In the genomic region with DNA sequence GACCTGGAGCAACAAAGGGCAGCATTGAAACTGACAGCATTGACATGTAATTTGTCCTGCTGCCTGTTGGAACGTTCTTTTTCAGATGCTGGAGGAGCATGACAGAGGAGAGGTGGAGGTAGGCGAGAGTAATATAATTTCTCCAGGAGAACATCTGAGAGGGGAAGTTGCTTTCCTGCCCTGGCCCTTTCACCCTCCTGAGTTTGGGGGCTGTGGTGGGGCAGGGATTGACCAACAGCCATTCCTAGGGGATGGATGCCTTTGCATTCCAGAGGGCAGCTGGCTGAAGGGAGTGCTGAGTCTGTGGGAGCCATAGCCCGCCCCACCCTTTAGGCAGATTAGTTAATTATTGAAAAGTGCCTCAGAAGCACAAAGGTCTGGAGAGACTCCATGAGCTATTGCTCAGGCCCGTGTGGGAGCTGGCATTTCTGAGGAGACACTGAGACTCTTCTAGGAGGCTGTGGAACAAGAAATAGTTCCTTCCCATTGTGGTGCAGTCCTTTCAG, we compare ENCODE assay signal across 11 cellular contexts.
DNase-seq lines count a peak whose midpoint lies in the region; ATAC-seq, FAIRE-seq and TF ChIP-seq lines count a peak whose summit lies in the region.
"Had no signal": no experiment of that assay in that cellular context is flagged by ENCODE, and none has a peak within 500 bp of the region (broad histone marks: within the 10 kb centered on the region; RNA-seq: fewer than 3 reads in every experiment).

No MANE protein-coding gene starts in this region.

- H3K4me3 ChIP-seq in H7 (ENCODE audit: insufficient read depth, low read depth, low read length) (no peak overlapping the region), iPS-15b (ENCODE audit: low read depth, low read length) (no peak overlapping the region), pancreas (no peak overlapping the region)

- H3K9me3 Mint-ChIP-seq in activated CD4-positive, alpha-beta T cell treated with anti-CD3 and anti-CD28 coated beads, Interleukin-2, amount 10 ng/mL, durations not matched to agents 24 days and 14 days = peaks cover 3% of the 10 kb centered on the region
- H3K9me3 Mint-ChIP-seq: activated T-helper 2 cell treated with anti-CD3 and anti-CD28 coated beads, Interferon-gamma antibody, Interleukin-2, Interleukin-4, amounts not matched to agents 10 μg/mL and 5 μg/mL and 100 μg/mL, durations not matched to agents 14 hours and 24 hours and 36 hours had no signal

- ATAC-seq in SK-N-SH treated with all-trans-retinoic acid at 6 μM for 48 hours (peak; percentile 37; the same call in 2 of the 3 replicates), pancreas (peak; percentile 87 to 94 (median 90)), HG02870 (IDR thresholded peaks at IDR 0.05; ENCODE audit: unreplicated experiment) (no peak), GM19328 (IDR thresholded peaks at IDR 0.05; ENCODE audit: unreplicated experiment) (no peak)

- no peaks in the 10 kb centered on the region for H3K27me3 ChIP-seq in H7 (ENCODE audit: control insufficient read depth, insufficient read depth, low read length)
- no peaks in the 10 kb centered on the region for H3K27me3 ChIP-seq in iPS-15b (ENCODE audit: control insufficient read depth, insufficient read depth, low read length)
- H3K27me3 ChIP-seq in pancreas = no peaks in the 10 kb centered on the region

- intact Hi-C loops in pancreas (cut with DNase I) = no loop called here
- intact Hi-C loops in activated CD4-positive, alpha-beta T cell treated with anti-CD3 and anti-CD28 coated beads, Interleukin-2, amount 10 ng/mL, durations not matched to agents 24 days and 14 days (cut with micrococcal nuclease) = no loop called here

- H3K4me1 ChIP-seq in iPS-15b (ENCODE audit: control insufficient read depth, insufficient read depth, low read length) (peaks cover 5% of the 10 kb centered on the region), pancreas (peaks cover 6 to 21% (median 18%) of the 10 kb centered on the region in 3 donors)

- no peaks in the 10 kb centered on the region for H3K27me3 Mint-ChIP-seq in activated CD4-positive, alpha-beta T cell treated with anti-CD3 and anti-CD28 coated beads, Interleukin-2, amount 10 ng/mL, durations not matched to agents 24 days and 14 days

- H3K9ac ChIP-seq in iPS-15b (ENCODE audit: low read depth, low read length) = peak overlapping the region; percentile 4

- no peak for TF ChIP-seq CTCF in pancreas (IDR thresholded peaks at IDR 0.05)

- H3K36me3 ChIP-seq in H7 (replicated peaks; ENCODE audit: control insufficient read depth, insufficient read depth, low read length) = no peaks in the 10 kb centered on the region
- no peaks in the 10 kb centered on the region for H3K36me3 ChIP-seq in iPS-15b (ENCODE audit: control insufficient read depth, insufficient read depth, low read length)
- H3K36me3 ChIP-seq in pancreas = no peaks in the 10 kb centered on the region

- FAIRE-seq in pancreas (lab: Jason Lieb, UNC) = no peak

- peak; percentile 51 for DNase-seq in H7
- DNase-seq in pancreas = peak in 5 of 6 donors; percentile 35 to 60 (median 45)
- DNase-seq in hypothalamus (lab: John Stamatoyannopoulos, UW) = no peak
- no peak for DNase-seq in activated CD4-positive, alpha-beta T cell treated with anti-CD3 and anti-CD28 coated beads, Interleukin-2, amount 10 ng/mL, durations not matched to agents 24 days and 14 days
- DNase-seq: GOT3, NCI-H2029 treated with DMSO at 0.1 percent for 48 hours had no signal

- H3K27ac ChIP-seq in pancreas = peak overlapping the region in 3 of 4 donors; percentile 29 to 71 (median 56)

- H3K36me3 Mint-ChIP-seq in activated CD4-positive, alpha-beta T cell treated with anti-CD3 and anti-CD28 coated beads, Interleukin-2, amount 10 ng/mL, durations not matched to agents 24 days and 14 days (ENCODE audit: low read depth) = peaks cover 4% of the 10 kb centered on the region

- H3K4me1 Mint-ChIP-seq in activated CD4-positive, alpha-beta T cell treated with anti-CD3 and anti-CD28 coated beads, Interleukin-2, amount 10 ng/mL, durations not matched to agents 24 days and 14 days = peaks cover 56% of the 10 kb centered on the region

- H3K27ac Mint-ChIP-seq in activated CD4-positive, alpha-beta T cell treated with anti-CD3 and anti-CD28 coated beads, Interleukin-2, amount 10 ng/mL, durations not matched to agents 24 days and 14 days = no peak overlapping the region
- H3K27ac Mint-ChIP-seq: activated T-helper 2 cell treated with anti-CD3 and anti-CD28 coated beads, Interferon-gamma antibody, Interleukin-2, Interleukin-4, amounts not matched to agents 10 μg/mL and 5 μg/mL and 100 μg/mL, durations not matched to agents 14 hours and 24 hours and 36 hours had no signal

- no peak overlapping the region for H3K4me3 Mint-ChIP-seq in activated CD4-positive, alpha-beta T cell treated with anti-CD3 and anti-CD28 coated beads, Interleukin-2, amount 10 ng/mL, durations not matched to agents 24 days and 14 days

- H3K9me3 ChIP-seq in iPS-15b (ENCODE audit: control insufficient read depth, insufficient read depth, low read length) (no peaks in the 10 kb centered on the region), pancreas (no peaks in the 10 kb centered on the region)

- WGBS in pancreas, 2 donors = 8 to 14% methylated on average over 4 of the region's 4 CpGs

TF ChIP-seq in SK-N-SH treated with all-trans-retinoic acid at 6 μM for 48 hours, 23 proteins besides CTCF, POLR2A, EP300 and RAD21:
- TF ChIP-seq ARNTL (CRISPR knock-in tag; IDR thresholded peaks at IDR 0.05; ENCODE audit: borderline replicate concordance, low read depth) (no peak), ZNF70 (CRISPR knock-in tag; IDR thresholded peaks at IDR 0.05) (no peak), ZC3H10 (CRISPR knock-in tag; IDR thresholded peaks at IDR 0.05) (no peak), TOX (CRISPR knock-in tag; IDR thresholded peaks at IDR 0.05; ENCODE audit: borderline replicate concordance) (no peak), ESRRG (CRISPR knock-in tag; IDR thresholded peaks at IDR 0.05) (no peak)

Comparison
In these comparisons a context has a peak if more than half of its experiments do, and no peak if none do; other contexts are left out.
1. DNase-seq: peak in H7 (single experiment) and pancreas (5 of 6); none in hypothalamus (0 of 51) and activated CD4-positive, alpha-beta T cell treated with anti-CD3 and anti-CD28 coated beads, Interleukin-2, amount 10 ng/mL, durations not matched to agents 24 days and 14 days (single experiment).
2. ATAC-seq: peak in SK-N-SH treated with all-trans-retinoic acid at 6 μM for 48 hours (single experiment) and pancreas (4 of 4); none in HG02870 (single experiment) and GM19328 (single experiment).